ENCODE assay signal across 25 cellular contexts in genomic region chr6:119171864-119172588, GRCh38.
"Had no signal": no experiment of that assay in that cellular context is flagged by ENCODE, and none has a peak within 500 bp of the region (broad histone marks: within the 10 kb centered on the region; RNA-seq: fewer than 3 reads in every experiment).

No MANE protein-coding gene starts in this region.

- H3K9me3 ChIP-seq: gastrocnemius medialis, spleen, tibial artery, uterus had no signal

- H3K36me3 ChIP-seq: gastrocnemius medialis, spleen, tibial artery, uterus had no signal

- H3K27ac ChIP-seq: gastrocnemius medialis, spleen, tibial artery, uterus, VCaP had no signal

- DNase-seq: activated CD4-positive, alpha-beta T cell treated with anti-CD3 and anti-CD28 coated beads, Interleukin-2, amount 50 U/mL, for 1 hour; activated CD4-positive, CD25-positive, alpha-beta regulatory T cell treated with anti-CD3 and anti-CD28 coated beads, Interleukin-2, amount 50 U/mL, for 72 hours; activated CD8-positive, alpha-beta memory T cell treated with anti-CD3 and anti-CD28 coated beads, Interleukin-2, amount 50 U/mL, for 4 hours; activated effector memory CD4-positive, alpha-beta T cell treated with Interleukin-2 at 50 U/mL for 16 hours; activated naive CD4-positive, alpha-beta T cell treated with anti-CD3 and anti-CD28 coated beads, Interleukin-2, amount 10 ng/mL, durations not matched to agents 7 days and 5 days; activated naive CD8-positive, alpha-beta T cell treated with anti-CD3 and anti-CD28 coated beads, Interleukin-2, amount 50 U/mL, for 24 hours; activated T-cell treated with anti-CD3 and anti-CD28 coated beads, Interleukin-2, amount 50 U/mL, for 4 hours; anterior cingulate cortex; cortex of kidney; erythroblast; gastrocnemius medialis; head of caudate nucleus; midbrain; nephron progenitor cell; nucleus accumbens; spleen; stimulated activated CD8-positive, alpha-beta memory T cell treated with anti-CD3 and anti-CD28 coated beads, Interleukin-4, amount 100 ng/mL, for 48 hours; stimulated activated naive CD4-positive, alpha-beta T cell; substantia nigra; tibial artery; uterus had no signal

- H3K27me3 ChIP-seq: gastrocnemius medialis, spleen, tibial artery, uterus had no signal

- FAIRE-seq: endometrium, keratinocyte had no signal

- ATAC-seq: activated naive CD8-positive, alpha-beta T cell treated with anti-CD3 and anti-CD28 coated beads, Interleukin-2, amount 50 U/mL, for 24 hours; activated T-cell treated with anti-CD3 and anti-CD28 coated beads, Interleukin-2, amount 50 U/mL, for 4 hours; gastrocnemius medialis had no signal

- H3K4me1 ChIP-seq: gastrocnemius medialis, spleen, uterus had no signal

- H3K4me3 ChIP-seq: gastrocnemius medialis, lung, spleen, tibial artery, uterus had no signal
